In the genomic region with DNA sequence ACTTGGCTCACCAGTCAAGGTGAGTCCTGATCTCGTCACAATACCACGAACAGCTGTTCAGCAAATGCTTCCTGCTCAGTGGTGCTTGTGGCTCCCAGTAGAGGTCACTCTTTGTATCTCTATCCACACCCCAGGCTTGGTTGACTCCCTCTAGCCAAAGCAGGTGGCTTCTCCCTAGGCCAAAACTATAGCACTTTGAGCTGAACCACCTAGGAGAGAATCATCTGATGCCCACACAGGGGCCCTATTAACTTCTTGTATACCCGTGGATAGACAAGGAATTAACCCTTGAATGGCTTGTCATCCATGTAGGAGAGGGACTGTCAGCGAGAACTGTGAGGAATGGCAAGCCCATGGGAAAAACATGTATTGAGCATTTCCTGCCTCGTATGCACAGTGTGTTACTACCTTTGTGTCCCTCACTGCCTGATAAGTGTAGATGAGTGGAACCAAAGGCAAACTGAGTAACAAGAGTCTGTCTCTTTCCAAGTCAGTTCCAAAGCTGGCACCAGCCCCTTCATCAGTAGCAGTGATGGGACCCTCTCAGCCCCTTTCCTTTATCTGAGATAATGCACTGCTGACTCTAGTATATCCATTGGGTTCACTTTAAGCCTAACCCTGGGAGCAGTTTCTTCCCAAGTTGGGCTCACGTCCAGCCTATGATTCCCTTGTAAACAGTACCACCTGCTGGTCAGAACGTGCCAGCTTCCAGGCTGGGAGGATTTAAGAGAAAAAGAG, we compare ENCODE assay signal across 1 cellular context.
TF ChIP-seq lines count a peak whose summit lies in the region.

No MANE protein-coding gene starts in this region.

TF ChIP-seq in GM23338, 12 proteins besides CTCF, POLR2A, EP300 and RAD21 (continued from another document):
- TF ChIP-seq, protein P1, sequence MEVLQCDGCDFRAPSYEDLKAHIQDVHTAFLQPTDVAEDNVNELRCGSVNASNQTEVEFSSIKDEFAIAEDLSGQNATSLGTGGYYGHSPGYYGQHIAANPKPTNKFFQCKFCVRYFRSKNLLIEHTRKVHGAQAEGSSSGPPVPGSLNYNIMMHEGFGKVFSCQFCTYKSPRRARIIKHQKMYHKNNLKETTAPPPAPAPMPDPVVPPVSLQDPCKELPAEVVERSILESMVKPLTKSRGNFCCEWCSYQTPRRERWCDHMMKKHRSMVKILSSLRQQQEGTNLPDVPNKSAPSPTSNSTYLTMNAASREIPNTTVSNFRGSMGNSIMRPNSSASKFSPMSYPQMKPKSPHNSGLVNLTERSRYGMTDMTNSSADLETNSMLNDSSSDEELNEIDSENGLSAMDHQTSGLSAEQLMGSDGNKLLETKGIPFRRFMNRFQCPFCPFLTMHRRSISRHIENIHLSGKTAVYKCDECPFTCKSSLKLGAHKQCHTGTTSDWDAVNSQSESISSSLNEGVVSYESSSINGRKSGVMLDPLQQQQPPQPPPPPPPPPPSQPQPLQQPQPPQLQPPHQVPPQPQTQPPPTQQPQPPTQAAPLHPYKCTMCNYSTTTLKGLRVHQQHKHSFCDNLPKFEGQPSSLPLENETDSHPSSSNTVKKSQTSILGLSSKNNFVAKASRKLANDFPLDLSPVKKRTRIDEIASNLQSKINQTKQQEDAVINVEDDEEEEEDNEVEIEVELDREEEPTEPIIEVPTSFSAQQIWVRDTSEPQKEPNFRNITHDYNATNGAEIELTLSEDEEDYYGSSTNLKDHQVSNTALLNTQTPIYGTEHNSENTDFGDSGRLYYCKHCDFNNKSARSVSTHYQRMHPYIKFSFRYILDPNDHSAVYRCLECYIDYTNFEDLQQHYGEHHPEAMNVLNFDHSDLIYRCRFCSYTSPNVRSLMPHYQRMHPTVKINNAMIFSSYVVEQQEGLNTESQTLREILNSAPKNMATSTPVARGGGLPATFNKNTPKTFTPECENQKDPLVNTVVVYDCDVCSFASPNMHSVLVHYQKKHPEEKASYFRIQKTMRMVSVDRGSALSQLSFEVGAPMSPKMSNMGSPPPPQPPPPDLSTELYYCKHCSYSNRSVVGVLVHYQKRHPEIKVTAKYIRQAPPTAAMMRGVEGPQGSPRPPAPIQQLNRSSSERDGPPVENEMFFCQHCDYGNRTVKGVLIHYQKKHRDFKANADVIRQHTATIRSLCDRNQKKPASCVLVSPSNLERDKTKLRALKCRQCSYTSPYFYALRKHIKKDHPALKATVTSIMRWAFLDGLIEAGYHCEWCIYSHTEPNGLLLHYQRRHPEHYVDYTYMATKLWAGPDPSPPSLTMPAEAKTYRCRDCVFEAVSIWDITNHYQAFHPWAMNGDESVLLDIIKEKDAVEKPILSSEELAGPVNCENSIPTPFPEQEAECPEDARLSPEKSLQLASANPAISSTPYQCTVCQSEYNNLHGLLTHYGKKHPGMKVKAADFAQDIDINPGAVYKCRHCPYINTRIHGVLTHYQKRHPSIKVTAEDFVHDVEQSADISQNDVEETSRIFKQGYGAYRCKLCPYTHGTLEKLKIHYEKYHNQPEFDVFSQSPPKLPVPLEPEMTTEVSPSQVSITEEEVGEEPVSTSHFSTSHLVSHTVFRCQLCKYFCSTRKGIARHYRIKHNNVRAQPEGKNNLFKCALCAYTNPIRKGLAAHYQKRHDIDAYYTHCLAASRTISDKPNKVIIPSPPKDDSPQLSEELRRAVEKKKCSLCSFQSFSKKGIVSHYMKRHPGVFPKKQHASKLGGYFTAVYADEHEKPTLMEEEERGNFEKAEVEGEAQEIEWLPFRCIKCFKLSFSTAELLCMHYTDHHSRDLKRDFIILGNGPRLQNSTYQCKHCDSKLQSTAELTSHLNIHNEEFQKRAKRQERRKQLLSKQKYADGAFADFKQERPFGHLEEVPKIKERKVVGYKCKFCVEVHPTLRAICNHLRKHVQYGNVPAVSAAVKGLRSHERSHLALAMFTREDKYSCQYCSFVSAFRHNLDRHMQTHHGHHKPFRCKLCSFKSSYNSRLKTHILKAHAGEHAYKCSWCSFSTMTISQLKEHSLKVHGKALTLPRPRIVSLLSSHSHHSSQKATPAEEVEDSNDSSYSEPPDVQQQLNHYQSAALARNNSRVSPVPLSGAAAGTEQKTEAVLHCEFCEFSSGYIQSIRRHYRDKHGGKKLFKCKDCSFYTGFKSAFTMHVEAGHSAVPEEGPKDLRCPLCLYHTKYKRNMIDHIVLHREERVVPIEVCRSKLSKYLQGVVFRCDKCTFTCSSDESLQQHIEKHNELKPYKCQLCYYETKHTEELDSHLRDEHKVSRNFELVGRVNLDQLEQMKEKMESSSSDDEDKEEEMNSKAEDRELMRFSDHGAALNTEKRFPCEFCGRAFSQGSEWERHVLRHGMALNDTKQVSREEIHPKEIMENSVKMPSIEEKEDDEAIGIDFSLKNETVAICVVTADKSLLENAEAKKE (CRISPR knock-in tag; IDR thresholded peaks at IDR 0.05): no peak
TF ChIP-seq in GM23338: peak in this region for 0.
